ENCODE assay signal across 16 cellular contexts in genomic region chr1:116405241-116406135, GRCh38. TPM values are rescaled to one million over a fixed set of nuclear protein-coding genes. Genes with fewer than 3 reads are reported as not detected.
DNase-seq lines count a peak whose midpoint lies in the region; ATAC-seq and TF ChIP-seq lines count a peak whose summit lies in the region.
"Had no signal": no experiment of that assay in that cellular context is flagged by ENCODE, and none has a peak within 500 bp of the region (broad histone marks: within the 10 kb centered on the region; RNA-seq: fewer than 3 reads in every experiment).

No MANE protein-coding gene starts in this region.

- H3K4me1 ChIP-seq in heart right ventricle (peaks cover 0 to 45% (median 15%) of the 10 kb centered on the region in 9 donors), GM23338 (ENCODE audit: insufficient read depth) (no peaks in the 10 kb centered on the region)
- H3K4me1 ChIP-seq: spleen had no signal

- H3K27ac Mint-ChIP-seq in activated naive CD4-positive, alpha-beta T cell treated with anti-CD3 and anti-CD28 coated beads for 36 hours: peak overlapping the region; percentile 24
- H3K27ac Mint-ChIP-seq in WTC11 (0 out of 2 replicates have a peak overlapping the region, but pooled peaks have one; percentile 19), GM23338 (no peak overlapping the region)
- H3K27ac Mint-ChIP-seq: activated B cell treated with CpG ODN at 0.5 μM for 24 hours; activated T-helper 2 cell treated with anti-CD3 and anti-CD28 coated beads, Interferon-gamma antibody, Interleukin-2, Interleukin-4, amounts not matched to agents 10 μg/mL and 5 μg/mL and 100 μg/mL, durations not matched to agents 14 hours and 24 hours and 36 hours; dendritic cell treated with granulocyte-macrophage colony-stimulating factor and Interleukin-4, amounts not matched to agents 40 ng/mL and 50 ng/mL, for 4 days had no signal

- TF ChIP-seq CTCF in WTC11 (IDR thresholded peaks at IDR 0.05) (no peak), heart right ventricle (IDR thresholded peaks at IDR 0.05) (no peak), GM23338 (conservative IDR thresholded peaks at IDR 0.05; ENCODE audit: low read depth in 2 of 2) (no peak)

- WGBS in heart right ventricle, 2 donors: 70 to 76% methylated on average over 14 of the region's 14 CpGs

- H3K27ac ChIP-seq in heart right ventricle (peak overlapping the region in 9 of 10 donors; percentile 20 to 71 (median 62)), temporal lobe (ENCODE audit: low read depth, low read length) (peak overlapping the region; percentile 39), GM23338 (ENCODE audit: low read depth) (no peak overlapping the region)
- H3K27ac ChIP-seq: neutrophil, spleen had no signal

- intact Hi-C loops in activated naive CD4-positive, alpha-beta T cell treated with anti-CD3 and anti-CD28 coated beads for 36 hours (cut with micrococcal nuclease): no loop called here
- intact Hi-C loops in heart right ventricle (cut with DNase I): no loop called here

- H3K27me3 ChIP-seq in heart right ventricle (no peaks in the 10 kb centered on the region), GM23338 (ENCODE audit: insufficient read depth) (no peaks in the 10 kb centered on the region)
- H3K27me3 ChIP-seq: neutrophil, spleen had no signal

- no peaks in the 10 kb centered on the region for H3K9me3 Mint-ChIP-seq in activated naive CD4-positive, alpha-beta T cell treated with anti-CD3 and anti-CD28 coated beads for 36 hours
- H3K9me3 Mint-ChIP-seq in WTC11 (no peaks in the 10 kb centered on the region), GM23338 (no peaks in the 10 kb centered on the region)
- H3K9me3 Mint-ChIP-seq: activated B cell treated with CpG ODN at 0.5 μM for 24 hours; activated T-helper 2 cell treated with anti-CD3 and anti-CD28 coated beads, Interferon-gamma antibody, Interleukin-2, Interleukin-4, amounts not matched to agents 10 μg/mL and 5 μg/mL and 100 μg/mL, durations not matched to agents 14 hours and 24 hours and 36 hours; dendritic cell treated with granulocyte-macrophage colony-stimulating factor and Interleukin-4, amounts not matched to agents 40 ng/mL and 50 ng/mL, for 4 days had no signal

- H3K9me3 ChIP-seq in heart right ventricle: no peaks in the 10 kb centered on the region
- H3K9me3 ChIP-seq: neutrophil, spleen had no signal

- no peaks in the 10 kb centered on the region for H3K27me3 Mint-ChIP-seq in activated naive CD4-positive, alpha-beta T cell treated with anti-CD3 and anti-CD28 coated beads for 36 hours (ENCODE audit: low read depth)
- H3K27me3 Mint-ChIP-seq in WTC11 (ENCODE audit: low read depth) (no peaks in the 10 kb centered on the region), GM23338 (ENCODE audit: insufficient read depth, low read depth, poor library complexity) (peaks cover 10% of the 10 kb centered on the region)
- H3K27me3 Mint-ChIP-seq: activated B cell treated with CpG ODN at 0.5 μM for 24 hours; dendritic cell treated with granulocyte-macrophage colony-stimulating factor and Interleukin-4, amounts not matched to agents 40 ng/mL and 50 ng/mL, for 4 days had no signal

- no peak overlapping the region for H3K4me3 Mint-ChIP-seq in activated naive CD4-positive, alpha-beta T cell treated with anti-CD3 and anti-CD28 coated beads for 36 hours
- H3K4me3 Mint-ChIP-seq in WTC11 (no peak overlapping the region), GM23338 (no peak overlapping the region)
- H3K4me3 Mint-ChIP-seq: activated B cell treated with CpG ODN at 0.5 μM for 24 hours; dendritic cell treated with granulocyte-macrophage colony-stimulating factor and Interleukin-4, amounts not matched to agents 40 ng/mL and 50 ng/mL, for 4 days had no signal

- H4K20me1 ChIP-seq in GM23338 (replicated peaks; ENCODE audit: insufficient read depth): peaks cover 15% of the 10 kb centered on the region; the same call in 1 of the 2 replicates

- H3K79me2 ChIP-seq in GM23338 (replicated peaks; ENCODE audit: insufficient read depth): no peaks in the 10 kb centered on the region

- no peak overlapping the region for H2AFZ ChIP-seq in GM23338

- CTCF ChIA-PET in activated naive CD4-positive, alpha-beta T cell treated with anti-CD3 and anti-CD28 coated beads for 36 hours (lab: Charles Lee): interaction anchor here (1.7 kb wide), 1 partner anchor 80 kb away, joined by 6 read pairs; no protein-coding TSS in a partner anchor
- CTCF ChIA-PET in WTC11 (lab: Charles Lee): interaction anchor here (1.2 to 1.5 kb wide), 2 partner anchors 80 to 266 kb away, joined by 5 to 9 read pairs; no protein-coding TSS in a partner anchor

- H3K9me2 ChIP-seq in GM23338 (ENCODE audit: insufficient read depth): no peaks in the 10 kb centered on the region

- peaks cover 24% of the 10 kb centered on the region for H3K4me1 Mint-ChIP-seq in activated naive CD4-positive, alpha-beta T cell treated with anti-CD3 and anti-CD28 coated beads for 36 hours (ENCODE audit: low read depth)
- no peaks in the 10 kb centered on the region for H3K4me1 Mint-ChIP-seq in WTC11
- H3K4me1 Mint-ChIP-seq in GM23338: no peaks in the 10 kb centered on the region
- H3K4me1 Mint-ChIP-seq: activated B cell treated with CpG ODN at 0.5 μM for 24 hours had no signal

- peaks cover 62% of the 10 kb centered on the region for H3K36me3 Mint-ChIP-seq in activated naive CD4-positive, alpha-beta T cell treated with anti-CD3 and anti-CD28 coated beads for 36 hours (ENCODE audit: low read depth)
- H3K36me3 Mint-ChIP-seq in WTC11: peaks cover 64% of the 10 kb centered on the region
- H3K36me3 Mint-ChIP-seq in GM23338 (ENCODE audit: low read depth): peaks cover 69% of the 10 kb centered on the region

- no peak overlapping the region for H3K4me3 ChIP-seq in heart right ventricle
- H3K4me3 ChIP-seq in GM23338: no peak overlapping the region
- H3K4me3 ChIP-seq: spleen had no signal

- H3F3A ChIP-seq in GM23338 (replicated peaks; ENCODE audit: low read depth): no peaks in the 10 kb centered on the region

- no peak for DNase-seq in activated naive CD4-positive, alpha-beta T cell treated with anti-CD3 and anti-CD28 coated beads for 36 hours
- no peak for DNase-seq in activated naive CD4-positive, alpha-beta T cell treated with Interleukin-2 at 50 U/mL for 16 hours
- DNase-seq in WTC11 (ENCODE audit: low spot score) (no peak), heart right ventricle (no peak), NCI-H524 treated with DMSO at 0.1 percent for 48 hours (lab: John Stamatoyannopoulos, UW) (no peak), activated gamma-delta T cell treated with Interleukin-2 at 50 U/mL for 16 hours (no peak), GM23338 (ENCODE audit: low spot score) (no peak)
- DNase-seq: activated B cell treated with CpG ODN at 0.5 μM for 24 hours, Kasumi-1, NCI-H526, SIG-M5, spleen had no signal

- no peak overlapping the region for H3K4me2 ChIP-seq in GM23338

- H3K36me3 ChIP-seq in heart right ventricle: peaks cover 8 to 91% (median 61%) of the 10 kb centered on the region in 9 donors
- peaks cover 38% of the 10 kb centered on the region for H3K36me3 ChIP-seq in GM23338 (ENCODE audit: insufficient read depth)

- no peak for ATAC-seq in WTC11
- peak; percentile 29 to 83 (median 55) for ATAC-seq in heart right ventricle
- ATAC-seq in GM23338: no peak

- POLR2A ChIA-PET in WTC11 (lab: Charles Lee): no interaction called here

TF ChIP-seq in WTC11, 78 proteins besides CTCF, POLR2A, EP300 and RAD21 (continues in another document):
- no peak for TF ChIP-seq TEAD4 (CRISPR knock-in tag; IDR thresholded peaks at IDR 0.05)
- TF ChIP-seq JAZF1 (CRISPR knock-in tag; IDR thresholded peaks at IDR 0.05): no peak
- TF ChIP-seq CREM (CRISPR knock-in tag; IDR thresholded peaks at IDR 0.05): no peak
- TF ChIP-seq NR2C2 (CRISPR knock-in tag; IDR thresholded peaks at IDR 0.05): no peak
- no peak for TF ChIP-seq RORB (CRISPR knock-in tag; IDR thresholded peaks at IDR 0.05)
- no peak for TF ChIP-seq FOXP1 (CRISPR knock-in tag; IDR thresholded peaks at IDR 0.05; ENCODE audit: borderline replicate concordance)
- no peak for TF ChIP-seq NR1H2 (CRISPR knock-in tag; IDR thresholded peaks at IDR 0.05)
- no peak for TF ChIP-seq NFE2L1 (CRISPR knock-in tag; IDR thresholded peaks at IDR 0.05)

TF ChIP-seq in GM23338, 12 proteins besides CTCF, POLR2A, EP300 and RAD21 (continues in another document):
- TF ChIP-seq STAT1 (IDR thresholded peaks at IDR 0.05; ENCODE audit: unreplicated experiment) (no peak), EZH2phosphoT487 (IDR thresholded peaks at IDR 0.05; ENCODE audit: unreplicated experiment) (no peak), REST (IDR thresholded peaks at IDR 0.05; ENCODE audit: unreplicated experiment) (no peak), JUNB (IDR thresholded peaks at IDR 0.05; ENCODE audit: unreplicated experiment) (no peak)

RNA-seq across cellular contexts. Expression of gene ATP1A1, which starts 32.4 kb away (rescaled TPM):
- 100 to 1,000 TPM; 360 to 370 TPM for total RNA-seq in activated naive CD4-positive, alpha-beta T cell treated with anti-CD3 and anti-CD28 coated beads for 36 hours
- total RNA-seq in WTC11 (2021): 259 to 286 TPM (median 259 TPM) in 3 replicates
- 100 to 1,000 TPM; 153 to 403 (median 203) TPM for total RNA-seq in heart right ventricle
- polyA plus RNA-seq in heart right ventricle: 100 to 1,000 TPM in 1 of 2 donors, 10 to 100 TPM in 1; 73.6 to 624 TPM
- total RNA-seq in temporal lobe: 98.8 TPM
- total RNA-seq in GM23338 (2014; rRNA removed; shearing (Covaris generic)): 174 and 202 TPM in 2 replicates
- polyA plus RNA-seq in GM23338 (2016; fragmentation: Nextera tagmentation; extraction: Ambion mirVana): 114 and 117 TPM in 2 replicates

Comparison
In these comparisons a context has a peak if more than half of its experiments do, and no peak if none do; other contexts are left out.
1. ATAC-seq: peak in heart right ventricle (8 of 8); none in WTC11 (single experiment) and GM23338 (single experiment).